Comparison of ENCODE assay signal across 1 cellular context in the genomic region with DNA sequence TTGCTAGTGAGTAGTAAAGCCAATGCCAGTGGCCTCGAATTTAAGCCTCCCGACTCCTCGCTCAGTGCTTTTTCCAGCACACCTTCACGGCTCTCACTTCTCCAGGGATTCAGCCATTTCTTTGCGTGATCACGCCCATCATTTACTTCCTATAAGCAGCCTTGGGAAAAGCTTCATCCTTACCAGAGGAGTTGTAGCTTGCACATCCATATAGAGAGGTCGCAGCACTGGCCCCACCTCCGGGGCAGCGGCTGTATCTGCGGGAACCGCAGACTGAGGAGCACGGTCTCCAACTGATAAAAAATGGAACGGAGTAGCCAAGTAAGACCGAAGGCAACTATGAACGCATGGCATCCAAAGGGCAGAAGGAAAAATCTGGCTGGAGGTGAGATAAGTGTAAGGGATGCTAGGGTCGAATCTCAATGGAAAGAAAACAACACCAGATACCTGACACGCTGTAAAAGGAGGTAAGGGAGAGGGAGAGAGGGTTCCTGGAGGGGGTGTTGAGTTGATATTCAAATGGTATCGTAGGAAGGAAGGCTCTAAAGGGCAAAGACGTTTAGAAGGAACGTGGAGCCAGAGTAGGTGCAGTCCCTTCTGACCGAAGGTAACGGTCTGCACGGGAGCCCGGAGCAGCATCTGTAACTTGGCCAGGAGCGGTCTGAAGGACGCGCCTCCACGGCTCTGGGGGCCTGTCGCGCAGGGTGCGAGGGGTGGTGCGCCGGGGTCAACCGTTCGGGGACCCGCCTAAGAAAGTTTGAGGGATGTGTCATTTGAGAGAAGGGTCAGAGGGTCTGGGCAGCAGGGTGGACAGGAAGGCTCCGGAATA.
TF ChIP-seq lines count a peak whose summit lies in the region.

No MANE protein-coding gene starts in this region.

TF ChIP-seq in H1, 55 proteins besides CTCF, POLR2A, EP300 and RAD21:
- TF ChIP-seq TCF12 (IDR thresholded peaks at IDR 0.05; ENCODE audit: low read depth, low read length) = no peak
- TF ChIP-seq ASH2L (IDR thresholded peaks at IDR 0.05; ENCODE audit: low read length) = peak; percentile 20
- no peak for TF ChIP-seq NRF1 (IDR thresholded peaks at IDR 0.05; ENCODE audit: low read depth, low read length)
